Comparison of ENCODE assay signal across 8 cellular contexts in genomic region chr9:112332674-112332976, GRCh38. TPM values are rescaled to one million over a fixed set of nuclear protein-coding genes. Genes with fewer than 3 reads are reported as not detected.
DNase-seq lines count a peak whose midpoint lies in the region; ATAC-seq and TF ChIP-seq lines count a peak whose summit lies in the region.

No MANE protein-coding gene starts in this region.

- no peaks in the 10 kb centered on the region for H3K27me3 ChIP-seq in PC-9 (ENCODE audit: insufficient read depth, low read depth)
- H3K27me3 ChIP-seq in trophoblast cell (ENCODE audit: insufficient read depth, low read length) = no peaks in the 10 kb centered on the region

- H4K8ac ChIP-seq in trophoblast cell (ENCODE audit: low read depth, low read length) = peak overlapping the region; percentile 97

- WGBS in trophoblast cell (ENCODE audit: extremely low coverage, insufficient coverage, insufficient read length) = no CpG with 5 or more reads among the region's 19 CpGs

- H2AK5ac ChIP-seq in trophoblast cell (ENCODE audit: low read length) = peak overlapping the region; percentile 77

- peak overlapping the region; percentile 82 for H2BK120ac ChIP-seq in trophoblast cell (ENCODE audit: insufficient read depth, low read length, poor library complexity)

- H4K91ac ChIP-seq in trophoblast cell (ENCODE audit: low read depth, low read length) = peak overlapping the region; percentile 99

- H3K27ac ChIP-seq in PC-9 (peak overlapping the region; percentile 88), trophoblast cell (ENCODE audit: low read depth, low read length) (peak overlapping the region; percentile 100)

- peaks cover 15% of the 10 kb centered on the region for H4K20me1 ChIP-seq in PC-9 (ENCODE audit: insufficient read depth)

- H3K9ac ChIP-seq in ES-I3 (ENCODE audit: low read depth, low read length) (peak overlapping the region; percentile 64), trophoblast cell (ENCODE audit: low read length) (peak overlapping the region; percentile 98)

- DNase-seq in PC-9 = no peak
- no peak for DNase-seq in epithelial cell of esophagus (ENCODE audit: low read depth)
- DNase-seq in trophoblast cell = no peak
- no peak for DNase-seq in kidney tubule cell (ENCODE audit: low spot score)
- DNase-seq in activated CD4-positive, alpha-beta T cell treated with anti-CD3 and anti-CD28 coated beads, Interleukin-2, amount 50 U/mL, for 48 hours = no peak
- DNase-seq in DMS153 treated with DMSO at 0.1 percent for 48 hours (lab: John Stamatoyannopoulos, UW; ENCODE audit: unreplicated experiment) = no peak

- CTCF ChIA-PET in PC-9 (lab: Charles Lee) = no interaction called here

- no peak overlapping the region for H3K23ac ChIP-seq in trophoblast cell (ENCODE audit: low read length)

- no TSS peak for BruUV-seq in PC-9 (replicated peaks; lab: Mats Ljungman, UMichigan)

- H3K4me2 ChIP-seq in PC-9 (peak overlapping the region; percentile 91), trophoblast cell (ENCODE audit: low read length) (peak overlapping the region; percentile 56)

- 0 out of 2 replicates have a peak, but pooled peaks cover 3% of the 10 kb centered on the region for H3K4me1 ChIP-seq in ES-I3 (ENCODE audit: insufficient read depth, low read length)
- H3K4me1 ChIP-seq in PC-9 (replicated peaks; ENCODE audit: insufficient read depth) = peaks cover 56% of the 10 kb centered on the region
- H3K4me1 ChIP-seq in trophoblast cell (ENCODE audit: control insufficient read depth in 1 of 2, insufficient read depth in 2 of 2, low read length in 2 of 2) = no peaks in the 10 kb centered on the region

- H3K4me3 ChIP-seq in PC-9 (peak overlapping the region; percentile 89), epithelial cell of esophagus (ENCODE audit: low read length) (peak overlapping the region; percentile 85), trophoblast cell (ENCODE audit: low read depth, low read length) (peak overlapping the region; percentile 98)

- H3K18ac ChIP-seq in trophoblast cell (ENCODE audit: low read length) = peak overlapping the region; percentile 96

- TF ChIP-seq CTCF in PC-9 (conservative IDR thresholded peaks at IDR 0.05) (no peak), epithelial cell of esophagus (IDR thresholded peaks at IDR 0.05; ENCODE audit: insufficient read depth, low read depth, low read length, missing control alignments) (no peak)

- H2AFZ ChIP-seq in PC-9 = peak overlapping the region; percentile 65
- peak overlapping the region; percentile 74 for H2AFZ ChIP-seq in trophoblast cell (ENCODE audit: insufficient read depth, low read length, poor library complexity)

- H3K36me3 ChIP-seq in ES-I3 (ENCODE audit: insufficient read depth, low read length) = no peaks in the 10 kb centered on the region
- peaks cover 4% of the 10 kb centered on the region; the same call in 1 of the 2 replicates for H3K36me3 ChIP-seq in PC-9 (ENCODE audit: low read depth)
- no peaks in the 10 kb centered on the region for H3K36me3 ChIP-seq in trophoblast cell (ENCODE audit: control insufficient read depth in 1 of 2, insufficient read depth in 2 of 2, low read length in 2 of 2)

- H2BK5ac ChIP-seq in trophoblast cell (ENCODE audit: low read depth, low read length, poor library complexity) = peak overlapping the region; percentile 95

- H4K12ac ChIP-seq in trophoblast cell (ENCODE audit: low read depth, low read length) = peak overlapping the region; percentile 40

- POLR2A ChIA-PET in PC-9 (lab: Charles Lee; ENCODE audit: unreplicated experiment) = interaction anchor here (0.6 to 1.4 kb wide), 2 partner anchors 9 to 185 kb away, joined by 4 to 15 read pairs; no protein-coding TSS in a partner anchor

- no peaks in the 10 kb centered on the region for H3K9me2 ChIP-seq in PC-9 (ENCODE audit: insufficient read depth)

- intact Hi-C loops in PC-9 (cut with micrococcal nuclease; ENCODE audit: unreplicated experiment) = loop anchor here (2.0 to 10.0 kb wide), 6 partner anchors 28 to 382 kb away; partner anchors contain the start of gene INIP

- peak overlapping the region; percentile 100 for H3K14ac ChIP-seq in trophoblast cell (ENCODE audit: low read length)

- H3K79me2 ChIP-seq in PC-9 (ENCODE audit: low read depth) = peaks cover 57% of the 10 kb centered on the region
- peaks cover 12% of the 10 kb centered on the region for H3K79me2 ChIP-seq in trophoblast cell (ENCODE audit: control insufficient read depth, insufficient read depth, low read length, poor library complexity)

- H3F3A ChIP-seq in PC-9 (ENCODE audit: insufficient read depth, low read depth) = peaks cover 17% of the 10 kb centered on the region

- H3K9me3 ChIP-seq in ES-I3 (ENCODE audit: control insufficient read depth, insufficient read depth, low read length) (no peaks in the 10 kb centered on the region), PC-9 (ENCODE audit: insufficient read depth, low read depth) (no peaks in the 10 kb centered on the region), trophoblast cell (ENCODE audit: insufficient read depth, low read depth, low read length) (no peaks in the 10 kb centered on the region)

- no peak for ATAC-seq in GM19035 (IDR thresholded peaks at IDR 0.05; ENCODE audit: unreplicated experiment)

- no peak overlapping the region for H2BK12ac ChIP-seq in trophoblast cell (ENCODE audit: low read length)

- H3K79me1 ChIP-seq in trophoblast cell (ENCODE audit: low read length) = peaks cover 13% of the 10 kb centered on the region

- H3K4ac ChIP-seq in trophoblast cell (ENCODE audit: low read depth, low read length) = peak overlapping the region; percentile 97

RNA-seq across cellular contexts. Expression of gene PTBP3, which starts 0.8 kb away (rescaled TPM):
- 75.9 and 141 TPM in 2 replicates for total RNA-seq in PC-9 (2021)
- 64.1 and 68.0 TPM in 2 replicates for polyA plus RNA-seq in trophoblast cell (2013)

RNA-seq across cellular contexts. Expression of gene HSDL2, which starts 47.3 kb away (rescaled TPM):
- 51.9 and 60.6 TPM in 2 replicates for total RNA-seq in PC-9 (2021)
- polyA plus RNA-seq in trophoblast cell (2013) = 16.2 and 16.4 TPM in 2 replicates
